Comparison of ENCODE assay signal across 20 cellular contexts in the genomic region with DNA sequence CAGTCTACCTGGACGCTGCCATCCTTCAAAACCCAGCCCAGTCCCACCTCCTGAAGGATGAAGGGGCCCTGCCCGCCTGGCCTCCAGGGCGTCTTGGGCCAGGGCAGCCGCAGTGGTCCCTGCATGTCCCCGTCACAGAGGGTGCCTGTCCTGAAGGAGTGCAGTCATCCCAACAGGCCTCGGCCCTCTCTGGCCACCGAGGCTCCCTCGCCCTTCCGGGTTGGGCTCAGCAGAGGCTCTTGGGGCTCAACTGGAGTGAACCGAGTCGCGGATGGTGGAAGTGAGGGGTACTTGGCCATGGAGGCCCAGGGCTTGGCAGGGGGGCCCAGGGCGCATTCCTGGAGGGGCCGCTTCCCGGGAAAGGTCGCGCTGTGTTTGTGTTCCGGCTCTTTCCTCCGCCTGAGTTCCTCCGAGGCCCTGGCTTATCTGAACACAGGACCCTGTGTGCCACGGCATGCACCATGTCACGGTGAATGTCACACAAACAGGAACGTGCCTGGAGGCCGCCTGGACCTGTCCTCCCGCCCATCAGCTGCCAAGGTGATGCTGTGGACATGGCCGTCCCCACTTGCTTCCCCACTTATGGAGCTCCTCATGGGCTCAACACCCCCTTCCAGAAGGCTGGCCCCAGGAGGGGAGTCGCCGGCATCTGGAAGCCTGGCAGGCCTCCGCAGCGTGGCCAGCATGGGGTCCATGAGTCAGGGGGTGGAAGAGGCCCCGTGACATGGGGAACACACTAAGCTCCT. TPM values are rescaled to one million over a fixed set of nuclear protein-coding genes. Genes with fewer than 3 reads are reported as not detected.
"Had no signal": no experiment of that assay in that cellular context is flagged by ENCODE, and none has a peak within 500 bp of the region (broad histone marks: within the 10 kb centered on the region; RNA-seq: fewer than 3 reads in every experiment).

No MANE protein-coding gene starts in this region.

- H3K27me3 ChIP-seq: ascending aorta, upper lobe of left lung had no signal

- ATAC-seq: activated T-cell treated with anti-CD3 and anti-CD28 coated beads, Interleukin-2, amount 50 U/mL, for 4 hours; effector memory CD8-positive, alpha-beta T cell; naive thymus-derived CD8-positive, alpha-beta T cell had no signal

- H3K4me1 ChIP-seq: ascending aorta had no signal

- H3K4me3 Mint-ChIP-seq: activated CD4-positive, alpha-beta memory T cell treated with anti-CD3 and anti-CD28 coated beads, Interleukin-2, amount 10 ng/mL, durations not matched to agents 7 days and 5 days; activated naive CD4-positive, alpha-beta T cell treated with anti-CD3 and anti-CD28 coated beads for 36 hours; activated T-cell treated with anti-CD3 and anti-CD28 coated beads, Interleukin-2, amount 50 U/mL, for 4 hours; effector memory CD8-positive, alpha-beta T cell; naive thymus-derived CD8-positive, alpha-beta T cell; stimulated activated naive CD8-positive, alpha-beta T cell treated with anti-CD3 and anti-CD28 coated beads, Interleukin-15, Interleukin-2, amounts not matched to agents 100 ng/mL and 50 ng/mL, for 24 hours had no signal

- H3K36me3 ChIP-seq: ascending aorta, upper lobe of left lung had no signal

- H3K4me3 ChIP-seq: ascending aorta, upper lobe of left lung had no signal

- H3K9me3 ChIP-seq: ascending aorta, upper lobe of left lung had no signal

- H3K27ac Mint-ChIP-seq: activated CD4-positive, alpha-beta memory T cell treated with anti-CD3 and anti-CD28 coated beads, Interleukin-2, amount 10 ng/mL, durations not matched to agents 7 days and 5 days; activated naive CD4-positive, alpha-beta T cell treated with anti-CD3 and anti-CD28 coated beads for 36 hours; effector memory CD8-positive, alpha-beta T cell; naive thymus-derived CD8-positive, alpha-beta T cell; stimulated activated naive CD8-positive, alpha-beta T cell treated with anti-CD3 and anti-CD28 coated beads, Interleukin-15, Interleukin-2, amounts not matched to agents 100 ng/mL and 50 ng/mL, for 24 hours had no signal

- H3K27ac ChIP-seq: ascending aorta, epithelial cell of prostate had no signal

- DNase-seq: activated CD4-positive, alpha-beta memory T cell treated with anti-CD3 and anti-CD28 coated beads, Interleukin-2, amount 10 ng/mL, durations not matched to agents 7 days and 5 days; activated CD4-positive, alpha-beta T cell treated with anti-CD3 and anti-CD28 coated beads for 48 hours; activated CD4-positive, CD25-positive, alpha-beta regulatory T cell; activated CD8-positive, alpha-beta memory T cell treated with anti-CD3 and anti-CD28 coated beads, Interleukin-2, amount 50 U/mL, for 4 hours; activated naive CD4-positive, alpha-beta T cell treated with anti-CD3 and anti-CD28 coated beads for 36 hours; activated T-cell treated with anti-CD3 and anti-CD28 coated beads, Interleukin-2, amount 50 U/mL, for 4 hours; effector memory CD8-positive, alpha-beta T cell; foreskin fibroblast; glutamatergic neuron; kidney glomerular epithelial cell; mesendoderm; naive thymus-derived CD8-positive, alpha-beta T cell; retina; SW 1271 had no signal

- H3K9me3 Mint-ChIP-seq: activated CD4-positive, alpha-beta memory T cell treated with anti-CD3 and anti-CD28 coated beads, Interleukin-2, amount 10 ng/mL, durations not matched to agents 7 days and 5 days; activated naive CD4-positive, alpha-beta T cell treated with anti-CD3 and anti-CD28 coated beads for 36 hours; activated T-cell treated with anti-CD3 and anti-CD28 coated beads, Interleukin-2, amount 50 U/mL, for 4 hours; effector memory CD8-positive, alpha-beta T cell; naive thymus-derived CD8-positive, alpha-beta T cell; stimulated activated naive CD8-positive, alpha-beta T cell treated with anti-CD3 and anti-CD28 coated beads, Interleukin-15, Interleukin-2, amounts not matched to agents 100 ng/mL and 50 ng/mL, for 24 hours had no signal

- H3K36me3 Mint-ChIP-seq: naive thymus-derived CD8-positive, alpha-beta T cell had no signal

RNA-seq across cellular contexts. Expression of a gene that starts 25.7 kb away (rescaled TPM):
- total RNA-seq: activated CD4-positive, alpha-beta memory T cell treated with anti-CD3 and anti-CD28 coated beads, Interleukin-2, amount 10 ng/mL, durations not matched to agents 7 days and 5 days; activated naive CD4-positive, alpha-beta T cell treated with anti-CD3 and anti-CD28 coated beads for 36 hours; activated T-cell treated with anti-CD3 and anti-CD28 coated beads, Interleukin-2, amount 50 U/mL, for 4 hours; ascending aorta; naive thymus-derived CD8-positive, alpha-beta T cell; temporal lobe; upper lobe of left lung had no signal
- polyA plus RNA-seq: adipose tissue; naive thymus-derived CD8-positive, alpha-beta T cell had no signal

RNA-seq across cellular contexts. Expression of a gene that starts 40.3 kb away (rescaled TPM):
- total RNA-seq: activated naive CD4-positive, alpha-beta T cell treated with anti-CD3 and anti-CD28 coated beads for 36 hours; naive thymus-derived CD8-positive, alpha-beta T cell; temporal lobe had no signal
- polyA plus RNA-seq: naive thymus-derived CD8-positive, alpha-beta T cell had no signal
